ENCODE assay signal across 7 cellular contexts in genomic region chr15:82329039-82329438, GRCh38. TPM values are rescaled to one million over a fixed set of nuclear protein-coding genes. Genes with fewer than 3 reads are reported as not detected.
A peak's percentile ranks its signal among the peaks of the same experiment; 100 is the strongest.
DNase-seq lines count a peak whose midpoint lies in the region; ATAC-seq, FAIRE-seq and TF ChIP-seq lines count a peak whose summit lies in the region.
"Not testable (repeated sequence)": the region's sequence is repeated elsewhere in the genome, so short reads cannot be mapped to it uniquely, and the experiment has no call there.

No MANE protein-coding gene starts in this region.

- in situ Hi-C loops in Panc1 (cut with HindIII; ENCODE audit: low pct_unique_long_range_greater_than_20kb, low sequenced_read_pairs); K562 (cut with MboI): not testable (repeated sequence)

- H2BK15ac ChIP-seq in H9 (ENCODE audit: low read depth, low read length): not testable (repeated sequence)

- DNase-seq in H9; Panc1 (ENCODE audit: low read depth, low spot score); K562 (ENCODE audit: extremely low read depth in 1 of 4, low spot score in 3 of 4); foreskin keratinocyte; mucosa of descending colon: not testable (repeated sequence)
- DNase-seq in left lobe of liver (ENCODE audit: low spot score) (peak; percentile 45), ureter (ENCODE audit: low spot score) (peak; percentile 17)

- H3K4me2 ChIP-seq in H9 (ENCODE audit: insufficient read depth, insufficient read length, low read length); K562 (ENCODE audit: insufficient read depth, low read length): not testable (repeated sequence)

- H3K79me2 ChIP-seq in H9 (ENCODE audit: insufficient read depth, low read length); K562 (ENCODE audit: control insufficient read depth, insufficient read depth, low read length): not testable (repeated sequence)

- not testable (repeated sequence) for H2BK12ac ChIP-seq in H9 (ENCODE audit: insufficient read length, low read depth, low read length)

- intact Hi-C loops in Panc1 (cut with micrococcal nuclease; ENCODE audit: unreplicated experiment); K562 (cut with micrococcal nuclease); mucosa of descending colon (cut with DNase I, micrococcal nuclease): not testable (repeated sequence)

- not testable (repeated sequence) for H3K27me3 ChIP-seq in H9 (ENCODE audit: insufficient read depth, low read length); Panc1 (ENCODE audit: control insufficient read depth, insufficient read depth, low read length); K562 (ENCODE audit: control insufficient read depth in 2 of 2, insufficient read depth in 2 of 2, low read length in 2 of 2); foreskin keratinocyte

- not testable (repeated sequence) for H3K4me1 ChIP-seq in H9 (ENCODE audit: insufficient read depth, low read length); Panc1 (ENCODE audit: control insufficient read depth, insufficient read depth, low read length); K562 (replicated peaks in 1 of 2; ENCODE audit: control insufficient read depth in 2 of 2, insufficient read depth in 2 of 2, low read length in 2 of 2); foreskin keratinocyte; mucosa of descending colon (ENCODE audit: low read depth)

- not testable (repeated sequence) for H3K23ac ChIP-seq in H9 (ENCODE audit: insufficient read length, low read depth, low read length)

- not testable (repeated sequence) for H3K27me3 Mint-ChIP-seq in H9 (ENCODE audit: low read depth)

- H3K9me3 Mint-ChIP-seq in H9: not testable (repeated sequence)

- not testable (repeated sequence) for H4K91ac ChIP-seq in H9 (ENCODE audit: insufficient read length, low read depth, low read length)

- H3K36me3 Mint-ChIP-seq in H9 (ENCODE audit: insufficient read depth in 1 of 3, low read depth in 3 of 3): not testable (repeated sequence)

- not testable (repeated sequence) for H3K4me3 Mint-ChIP-seq in H9

- not testable (repeated sequence) for H3K27ac ChIP-seq in H9 (ENCODE audit: insufficient read length, low read depth, low read length); Panc1 (ENCODE audit: low read length); K562 (ENCODE audit: extremely low read depth, low read depth, low read length); foreskin keratinocyte

- H3K36me3 ChIP-seq in Panc1 (ENCODE audit: control insufficient read depth, insufficient read depth, low read length); K562 (ENCODE audit: control insufficient read depth, insufficient read depth, low read length); mucosa of descending colon (ENCODE audit: low read depth): not testable (repeated sequence)

- not testable (repeated sequence) for H2BK20ac ChIP-seq in H9 (ENCODE audit: low read depth, low read length, poor library complexity, severe bottlenecking)

- POLR2A ChIA-PET in Panc1 (lab: Charles Lee); K562 (lab: Yijun Ruan, JAX): not testable (repeated sequence)

- H3K14ac ChIP-seq in H9 (ENCODE audit: insufficient read depth, low read length): not testable (repeated sequence)

- H2AFZ ChIP-seq in H9 (ENCODE audit: low read length); K562 (ENCODE audit: low read depth, low read length): not testable (repeated sequence)

- not testable (repeated sequence) for H3K4me3 ChIP-seq in Panc1 (ENCODE audit: low read depth in 2 of 2, low read length in 2 of 2); K562; mucosa of descending colon

- not testable (repeated sequence) for H4K5ac ChIP-seq in H9 (ENCODE audit: insufficient read length, low read depth, low read length)

- H3K79me1 ChIP-seq in H9 (ENCODE audit: insufficient read depth, low read depth, low read length, poor library complexity, severe bottlenecking): not testable (repeated sequence)

- WGBS in H9 (ENCODE audit: extremely low coverage, insufficient read length, low lambda C conversion rate): no CpG with 5 or more reads among the region's 13 CpGs
- WGBS in K562 (ENCODE audit: insufficient coverage, low coverage, missing lambda C conversion rate): 0% methylated on average over 1 of the region's 13 CpGs

- not testable (repeated sequence) for H3T11ph ChIP-seq in H9 (ENCODE audit: low read length)

- not testable (repeated sequence) for H2BK5ac ChIP-seq in H9 (ENCODE audit: insufficient read length, low read length)

- H4K8ac ChIP-seq in H9 (replicated peaks; ENCODE audit: insufficient read length, low read depth, low read length): not testable (repeated sequence)

- H3K23me2 ChIP-seq in H9 (ENCODE audit: insufficient read length, low read depth, low read length, poor library complexity, severe bottlenecking): not testable (repeated sequence)

- H3K4me1 Mint-ChIP-seq in H9: not testable (repeated sequence)

- not testable (repeated sequence) for H4K20me1 ChIP-seq in H9 (ENCODE audit: control insufficient read depth, insufficient read depth, insufficient read length); K562 (replicated peaks; ENCODE audit: control insufficient read depth, insufficient read depth, low read length)

- not testable (repeated sequence) for H3K4ac ChIP-seq in H9 (ENCODE audit: low read depth, low read length)

- not testable (repeated sequence) for H2BK120ac ChIP-seq in H9 (ENCODE audit: low read depth, low read length, poor library complexity, severe bottlenecking)

- BruUV-seq in Panc1 (replicated peaks; lab: Mats Ljungman, UMichigan); K562 (replicated peaks; lab: Mats Ljungman, UMichigan): not testable (repeated sequence)

- H2AK5ac ChIP-seq in H9 (ENCODE audit: insufficient read length, low read length): not testable (repeated sequence)

- TF ChIP-seq CTCF in H9 (conservative IDR thresholded peaks at IDR 0.05) (peak; percentile 14; the same call in 2 of the 3 replicates), K562 (IDR thresholded peaks at IDR 0.05 in 2 of 3, conservative IDR thresholded peaks at IDR 0.05 in 1 of 3; ENCODE audit: insufficient read depth in 2 of 3, low read depth in 1 of 3, low read length in 3 of 3) (0 out of 6 replicates have a peak, but pooled peaks of 1 of the 3 experiments have one; percentile 3)
- TF ChIP-seq CTCF in Panc1 (IDR thresholded peaks at IDR 0.05); foreskin keratinocyte (conservative IDR thresholded peaks at IDR 0.05); mucosa of descending colon (IDR thresholded peaks at IDR 0.05): not testable (repeated sequence)

- CTCF ChIA-PET in Panc1 (lab: Charles Lee); K562 (lab: Yijun Ruan, JAX; ENCODE audit: low intra/inter-chr PET ratio): not testable (repeated sequence)

- H3K56ac ChIP-seq in H9 (ENCODE audit: insufficient read length, low read depth, low read length): not testable (repeated sequence)

- ATAC-seq in Panc1 (peak; percentile 54), K562 (peak; percentile 40; the same call in 1 of the 3 replicates), foreskin keratinocyte (peak; percentile 3), left lobe of liver (peak; percentile 84), mucosa of descending colon (peak; percentile 21)

- H3K27ac Mint-ChIP-seq in H9: not testable (repeated sequence)

- TF ChIP-seq POLR2A in K562 (conservative IDR thresholded peaks at IDR 0.05): not testable (repeated sequence)

- TF ChIP-seq EP300 in K562 (IDR thresholded peaks at IDR 0.05; ENCODE audit: low read length): not testable (repeated sequence)

- not testable (repeated sequence) for H3K9ac ChIP-seq in H9 (ENCODE audit: extremely low read depth, insufficient read length, low read length); K562 (ENCODE audit: insufficient read depth in 1 of 2, low read depth in 2 of 2, low read length in 2 of 2)

- FAIRE-seq in K562 (lab: Jason Lieb, UNC): not testable (repeated sequence)

- not testable (repeated sequence) for H3K18ac ChIP-seq in H9 (ENCODE audit: insufficient read length, low read depth, low read length)

- H3K9me1 ChIP-seq in K562 (ENCODE audit: control insufficient read depth, insufficient read depth, low read length): not testable (repeated sequence)

- not testable (repeated sequence) for H3K9me3 ChIP-seq in H9 (ENCODE audit: control insufficient read depth, low read depth, low read length); Panc1 (ENCODE audit: control insufficient read depth, insufficient read depth, low read depth, low read length); K562 (replicated peaks; ENCODE audit: control insufficient read depth, insufficient read depth, low read depth, low read length); mucosa of descending colon

- not testable (repeated sequence) for TF ChIP-seq RAD21 in K562 (CRISPR knock-in tag; conservative IDR thresholded peaks at IDR 0.05 in 1 of 2, IDR thresholded peaks at IDR 0.05 in 1 of 2)

RNA-seq across cellular contexts. Expression of gene GOLGA6L10, which starts 20.2 kb away (rescaled TPM):
- total RNA-seq in H9 (2021): 2.0 TPM in 2 replicates
- total RNA-seq in Panc1 (2021; ENCODE audit: unreplicated experiment): 3.5 TPM
- 4.1 TPM for polyA plus RNA-seq in Panc1 (2012; ENCODE audit: insufficient read length)
- 10.5 and 22.9 TPM in 2 replicates for total RNA-seq in K562 (2011; cell fraction: chromatin; rRNA removed; ENCODE audit: low replicate concordance)
- 4.5 and 5.5 TPM in 2 replicates for total RNA-seq in K562 (2011; cell fraction: nucleolus; rRNA removed)
- 22.1 and 29.5 TPM in 2 replicates for total RNA-seq in K562 (2011; cell fraction: nucleoplasm; rRNA removed)
- 2.4 and 2.7 TPM in 2 replicates for total RNA-seq in K562 (2014; rRNA removed)
- total RNA-seq in K562 (2014; rRNA removed; fragmentation: Illumina TruSeq; extraction: Trizol): 1.9 and 3.0 TPM in 2 replicates
- 2.0 TPM in 2 replicates for total RNA-seq in K562 (2015; rRNA removed; fragmentation: Illumina TruSeq; extraction: Trizol)
- 2.2 TPM in 2 replicates for total RNA-seq in K562 (2021)
- 4.0 and 4.1 TPM in 2 replicates for polyA plus RNA-seq in K562 (2011; rRNA removed)
- 0.22 and 0.60 TPM in 2 replicates for polyA plus RNA-seq in K562 (2011; cell fraction: cytosol; rRNA removed)
- polyA plus RNA-seq in K562 (2011; cell fraction: nucleus; rRNA removed): 6.1 and 8.4 TPM in 2 replicates
- 1.3 and 3.8 TPM in 2 replicates for polyA plus RNA-seq in K562 (2012)
- 1.5 and 2.0 TPM in 2 replicates for polyA plus RNA-seq in K562 (2014; fragmentation: Illumina TruSeq; extraction: Trizol)
- under 1 TPM; 0.32 to 0.34 TPM for polyA plus RNA-seq in K562 (2014; fragmentation: Nextera tagmentation; extraction: Ambion mirVana)
- polyA plus RNA-seq in K562 (2014; rRNA removed): 2.7 and 7.1 TPM in 2 replicates
- 2.1 and 2.2 TPM in 2 replicates for polyA minus RNA-seq in K562 (2011; rRNA and poly(A)+ RNA removed)
- 0.86 TPM in 1 of 2 replicates, not detected in the other for polyA minus RNA-seq in K562 (2011; cell fraction: cytosol; rRNA and poly(A)+ RNA removed)
- polyA minus RNA-seq in K562 (2011; cell fraction: nucleus; rRNA and poly(A)+ RNA removed): 3.4 and 7.1 TPM in 2 replicates
- 0.63 and 1.2 TPM in 2 replicates for total RNA-seq in foreskin keratinocyte
- polyA plus RNA-seq in foreskin keratinocyte: 0.27 and 0.39 TPM in 2 replicates
- 0.48 TPM for total RNA-seq in left lobe of liver
- total RNA-seq in mucosa of descending colon: 1 to 10 TPM in 2 of 3 donors, under 1 TPM in 1; 0.92 to 3.6 (median 3.1) TPM
- total RNA-seq in ureter: 4.3 TPM

Comparison
In these comparisons a context has a peak if more than half of its experiments do, and no peak if none do; other contexts are left out.
1. ATAC-seq: peak in every context shown above with its lines; median percentile 84 in left lobe of liver; 54 in Panc1; 40 in K562; 21 in mucosa of descending colon; 3 in foreskin keratinocyte.